15 cellular contexts compared by ENCODE assay signal in genomic region chr17:9334536-9335446, GRCh38.
DNase-seq lines count a peak whose midpoint lies in the region; ATAC-seq, FAIRE-seq and TF ChIP-seq lines count a peak whose summit lies in the region.
"Had no signal": no experiment of that assay in that cellular context is flagged by ENCODE, and none has a peak within 500 bp of the region (broad histone marks: within the 10 kb centered on the region; RNA-seq: fewer than 3 reads in every experiment).

No MANE protein-coding gene starts in this region.

- H3K9me3 ChIP-seq in HepG2 (ENCODE audit: low read length) (peaks cover 15% of the 10 kb centered on the region), right lobe of liver (no peaks in the 10 kb centered on the region), HCT116 (ENCODE audit: control insufficient read depth in 1 of 2, insufficient read depth in 1 of 2, low read depth in 1 of 2, low read length in 2 of 2) (peaks cover 4 to 8% of the 10 kb centered on the region in 2 experiments; a peak in 2 of 4 replicates), kidney (ENCODE audit: control insufficient read depth in 1 of 2, low read length in 2 of 2) (peaks cover 0 to 16% of the 10 kb centered on the region in 2 donors)

- H3K4me2 ChIP-seq in HepG2 (ENCODE audit: low read depth, low read length) (no peak overlapping the region), HCT116 (ENCODE audit: low read length) (no peak overlapping the region)

- BruUV-seq in HepG2 (replicated peaks; lab: Mats Ljungman, UMichigan), result no TSS peak
- no TSS peak for BruUV-seq in HCT116 (replicated peaks; lab: Mats Ljungman, UMichigan)

- ATAC-seq in HepG2 (no peak), right lobe of liver (no peak), HCT116 (no peak)

- TF ChIP-seq RAD21 in HepG2 (CRISPR knock-in tag; IDR thresholded peaks at IDR 0.05) (no peak), HCT116 (IDR thresholded peaks at IDR 0.05; ENCODE audit: low read depth) (no peak)

- no peak overlapping the region for H3K4me3 ChIP-seq in HepG2 (replicated peaks in 1 of 3; ENCODE audit: insufficient read depth in 1 of 3, low read depth in 2 of 3, low read length in 3 of 3)
- H3K4me3 ChIP-seq in right lobe of liver, result no peak overlapping the region
- no peak overlapping the region for H3K4me3 ChIP-seq in HCT116 (replicated peaks in 1 of 2; ENCODE audit: low read depth in 1 of 2, low read length in 2 of 2)
- no peak overlapping the region for H3K4me3 ChIP-seq in bronchial epithelial cell (ENCODE audit: low read depth, low read length)
- no peak overlapping the region for H3K4me3 ChIP-seq in kidney (ENCODE audit: low read length in 2 of 2)

- H3K4me1 ChIP-seq in HepG2 (ENCODE audit: insufficient read depth, low read length), result peaks cover 6% of the 10 kb centered on the region
- no peaks in the 10 kb centered on the region for H3K4me1 ChIP-seq in right lobe of liver
- H3K4me1 ChIP-seq in HCT116 (ENCODE audit: control insufficient read depth in 1 of 2, insufficient read depth in 2 of 2, low read length in 2 of 2), result peaks cover 0 to 7% of the 10 kb centered on the region in 2 experiments; a peak in 1 of 4 replicates
- no peaks in the 10 kb centered on the region for H3K4me1 ChIP-seq in kidney (ENCODE audit: control insufficient read depth in 1 of 2, insufficient read depth in 1 of 2, low read depth in 1 of 2, low read length in 2 of 2)

- 81% methylated on average over 10 of the region's 10 CpGs for WGBS in HepG2 (ENCODE audit: low lambda C conversion rate)
- 87% methylated on average over 10 of the region's 10 CpGs for WGBS in right lobe of liver (ENCODE audit: insufficient coverage, low coverage, low lambda C conversion rate, missing lambda C conversion rate)

- no peak for TF ChIP-seq CTCF in HepG2 (CRISPR knock-in tag; IDR thresholded peaks at IDR 0.05)
- TF ChIP-seq CTCF in right lobe of liver (IDR thresholded peaks at IDR 0.05), result no peak
- no peak for TF ChIP-seq CTCF in HCT116 (IDR thresholded peaks at IDR 0.05 in 2 of 3, conservative IDR thresholded peaks at IDR 0.05 in 1 of 3; ENCODE audit: borderline replicate concordance in 1 of 3, insufficient read depth in 1 of 3, low read depth in 2 of 3, low read length in 2 of 3)
- TF ChIP-seq CTCF in bronchial epithelial cell (IDR thresholded peaks at IDR 0.05; ENCODE audit: insufficient read depth, low read length, severe bottlenecking), result no peak
- TF ChIP-seq CTCF in kidney (IDR thresholded peaks at IDR 0.05; ENCODE audit: borderline replicate concordance, extremely low read depth, insufficient read depth), result no peak

- RAD21 ChIA-PET in HCT116 (lab: Charles Lee; ENCODE audit: low non-redundant PET in 1 of 2, low total read pairs in 2 of 2, uncharacterized antibody in 2 of 2, unreplicated experiment in 2 of 2), result no interaction called here

- no peak for TF ChIP-seq EP300 in HepG2 (IDR thresholded peaks at IDR 0.05; ENCODE audit: low read depth in 2 of 2, low read length in 2 of 2)
- no peak for TF ChIP-seq EP300 in HepG2 (CRISPR knock-in tag; IDR thresholded peaks at IDR 0.05; ENCODE audit: borderline replicate concordance)

- H3K27me3 ChIP-seq in HepG2 (ENCODE audit: control insufficient read depth in 1 of 2, insufficient read depth in 2 of 2, low read length in 2 of 2) (no peaks in the 10 kb centered on the region), right lobe of liver (no peaks in the 10 kb centered on the region), HCT116 (ENCODE audit: insufficient read depth, low read length) (no peaks in the 10 kb centered on the region), bronchial epithelial cell (ENCODE audit: control insufficient read depth, insufficient read depth, low read length) (no peaks in the 10 kb centered on the region)

- in situ Hi-C loops in HepG2 (cut with HindIII; ENCODE audit: extremely low pct_ligation_motif_present, low pct_unique_long_range_greater_than_20kb), result no loop called here

- TF ChIP-seq POLR2A in HepG2 (IDR thresholded peaks at IDR 0.05; ENCODE audit: insufficient read depth in 1 of 2, low read depth in 2 of 2, low read length in 2 of 2), result no peak
- no peak for TF ChIP-seq POLR2A in right lobe of liver (IDR thresholded peaks at IDR 0.05)
- TF ChIP-seq POLR2A in HCT116 (IDR thresholded peaks at IDR 0.05; ENCODE audit: borderline replicate concordance, extremely low read depth, insufficient read depth, insufficient read length), result no peak

- no peak for FAIRE-seq in HepG2 (lab: Jason Lieb, UNC)
- no peak for FAIRE-seq in bronchial epithelial cell (lab: Jason Lieb, UNC)
- FAIRE-seq in kidney (lab: Jason Lieb, UNC), result no peak

- H3K9ac ChIP-seq in HepG2 (ENCODE audit: insufficient read depth, low read depth, low read length), result no peak overlapping the region
- H3K9ac ChIP-seq in HCT116 (ENCODE audit: low read length), result no peak overlapping the region
- H3K9ac ChIP-seq in kidney (ENCODE audit: low read length in 2 of 2), result no peak overlapping the region

- H3K36me3 ChIP-seq in HepG2 (replicated peaks in 1 of 2; ENCODE audit: control insufficient read depth in 1 of 2, insufficient read depth in 2 of 2, low read length in 2 of 2) (no peaks in the 10 kb centered on the region), right lobe of liver (no peaks in the 10 kb centered on the region), HCT116 (ENCODE audit: control insufficient read depth in 1 of 2, insufficient read depth in 2 of 2, low read length in 2 of 2) (no peaks in the 10 kb centered on the region), bronchial epithelial cell (ENCODE audit: control insufficient read depth, insufficient read depth, low read length) (no peaks in the 10 kb centered on the region), kidney (ENCODE audit: control insufficient read depth in 1 of 2, insufficient read depth in 2 of 2, low read length in 2 of 2) (no peaks in the 10 kb centered on the region)

- no peaks in the 10 kb centered on the region for H4K20me1 ChIP-seq in HepG2 (ENCODE audit: insufficient read depth, low read length)
- H4K20me1 ChIP-seq in HCT116 (ENCODE audit: insufficient read depth), result no peaks in the 10 kb centered on the region

- intact Hi-C loops in HepG2 (cut with micrococcal nuclease; ENCODE audit: unreplicated experiment), result no loop called here
- intact Hi-C loops in right lobe of liver (cut with DNase I), result no loop called here
- intact Hi-C loops in HCT116 (cut with micrococcal nuclease), result no loop called here
- intact Hi-C loops in kidney (cut with DNase I), result no loop called here

- H3K79me2 ChIP-seq in HepG2 (ENCODE audit: insufficient read depth, low read length), result no peaks in the 10 kb centered on the region
- no peaks in the 10 kb centered on the region for H3K79me2 ChIP-seq in HCT116 (ENCODE audit: insufficient read depth, low read length)

- CTCF ChIA-PET in HepG2 (lab: Yijun Ruan, JAX; ENCODE audit: low intra/inter-chr PET ratio, low total read pairs) (no interaction called here), HCT116 (lab: Charles Lee) (no interaction called here)

- DNase-seq in HepG2 (ENCODE audit: low spot score) (no peak), right lobe of liver (no peak), HCT116 (ENCODE audit: low read depth, low spot score) (peak; percentile 4), bronchial epithelial cell (ENCODE audit: low read depth) (peak; percentile 16), renal cortical epithelial cell (ENCODE audit: low read depth) (peak; percentile 12), mesenteric fat pad (ENCODE audit: low spot score) (no peak), kidney (no peak)
- DNase-seq: CD8-positive, alpha-beta memory T cell; EL; Karpas-422; NCI-H1417; NCI-H2029; NCI-H510A; NCI-H82; RPMI8226 had no signal

- H2AFZ ChIP-seq in HepG2 (ENCODE audit: low read length) (no peak overlapping the region), HCT116 (ENCODE audit: low read depth, low read length, poor library complexity, severe bottlenecking) (no peak overlapping the region)

- H3K9me2 ChIP-seq in HCT116 (ENCODE audit: insufficient read depth), result no peaks in the 10 kb centered on the region

- POLR2A ChIA-PET in HepG2 (lab: Yijun Ruan, JAX), result no interaction called here
- POLR2A ChIA-PET in HCT116 (lab: Charles Lee), result no interaction called here

- H3K27ac ChIP-seq in HepG2 (ENCODE audit: extremely low read length, insufficient read depth, low read length) (no peak overlapping the region), right lobe of liver (no peak overlapping the region), HCT116 (ENCODE audit: low read depth, low read length) (no peak overlapping the region), kidney (ENCODE audit: low read depth in 2 of 2, low read length in 2 of 2) (no peak overlapping the region)

TF ChIP-seq in HepG2, 621 proteins besides CTCF, POLR2A, EP300 and RAD21 (continues in another document):
- TF ChIP-seq DMAP1 (CRISPR knock-in tag; IDR thresholded peaks at IDR 0.05), result no peak
- peak; percentile 95; the same call in 1 of the 2 replicates for TF ChIP-seq ZNF564 (CRISPR knock-in tag; IDR thresholded peaks at IDR 0.05)
- peak; percentile 77; the same call in 1 of the 2 replicates for TF ChIP-seq HOMEZ (CRISPR knock-in tag; IDR thresholded peaks at IDR 0.05; ENCODE audit: low read depth)

TF ChIP-seq in HCT116, 20 proteins besides CTCF, POLR2A, EP300 and RAD21:
- TF ChIP-seq REST (IDR thresholded peaks at IDR 0.05; ENCODE audit: low read depth), result no peak
- TF ChIP-seq FOSL1 (IDR thresholded peaks at IDR 0.05; ENCODE audit: low read depth), result 0 out of 2 replicates have a peak, but pooled peaks have one; percentile 23

Comparison
In these comparisons a context has a peak if more than half of its experiments do, and no peak if none do; other contexts are left out.
1. DNase-seq: peak in HCT116 (single experiment), bronchial epithelial cell (single experiment) and renal cortical epithelial cell (single experiment); none in HepG2 (single experiment), right lobe of liver (0 of 3), mesenteric fat pad (single experiment) and kidney (single experiment).
2. Of the 20 proteins assayed by ChIP-seq in both HepG2 and HCT116: peak only in HepG2: none; only in HCT116: FOSL1; in both: none; in neither: 19.